In the genomic region with DNA sequence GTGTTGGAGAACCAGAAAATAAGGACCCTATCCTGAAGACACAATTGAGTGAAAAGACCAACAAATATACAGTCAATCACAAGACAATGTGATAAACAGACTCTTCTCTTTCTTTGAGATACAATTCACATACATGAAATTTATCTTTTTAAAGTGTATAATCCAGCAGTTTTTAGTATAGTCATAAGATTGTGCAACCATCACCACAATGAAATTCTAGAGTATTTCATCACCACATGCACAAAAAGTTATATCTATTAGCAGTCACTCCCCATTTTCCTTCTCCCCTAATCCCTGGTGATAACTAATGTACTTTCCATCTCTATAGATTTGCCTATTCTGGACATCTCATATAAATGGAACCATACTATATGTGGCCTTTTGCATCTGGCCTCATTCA, we compare ENCODE assay signal across 25 cellular contexts. TPM values are rescaled to one million over a fixed set of nuclear protein-coding genes. Genes with fewer than 3 reads are reported as not detected.
A peak's percentile ranks its signal among the peaks of the same experiment; 100 is the strongest.
DNase-seq lines count a peak whose midpoint lies in the region; ATAC-seq, FAIRE-seq and TF ChIP-seq lines count a peak whose summit lies in the region.
"Had no signal": no experiment of that assay in that cellular context is flagged by ENCODE, and none has a peak within 500 bp of the region (broad histone marks: within the 10 kb centered on the region; RNA-seq: fewer than 3 reads in every experiment).

No MANE protein-coding gene starts in this region.

- H3K9me1 ChIP-seq in IMR-90 (ENCODE audit: insufficient read depth, low read length): no peaks in the 10 kb centered on the region
- no peaks in the 10 kb centered on the region for H3K9me1 ChIP-seq in K562 (ENCODE audit: control insufficient read depth, insufficient read depth, low read length)

- no peak overlapping the region for H3K23ac ChIP-seq in IMR-90 (ENCODE audit: low read depth, low read length)

- H3K27ac Mint-ChIP-seq in CD14-positive monocyte: peak overlapping the region in 3 of 7 donors; percentile 23 to 41 (median 27)
- H3K27ac Mint-ChIP-seq: CD8-positive, alpha-beta T cell had no signal

- H3K27me3 ChIP-seq in IMR-90 (ENCODE audit: control insufficient read depth, insufficient read depth, low read length): peaks cover 4% of the 10 kb centered on the region
- no peaks in the 10 kb centered on the region for H3K27me3 ChIP-seq in K562 (ENCODE audit: control insufficient read depth in 2 of 2, insufficient read depth in 2 of 2, low read length in 2 of 2)
- H3K27me3 ChIP-seq: BLaER1 treated with 17β-estradiol and CSF1 and Interleukin-3, amounts not matched to agents 10 nM and 100 nM had no signal

- H3K9ac ChIP-seq in IMR-90 (ENCODE audit: low read depth, low read length) (no peak overlapping the region), K562 (ENCODE audit: insufficient read depth in 1 of 2, low read depth in 2 of 2, low read length in 2 of 2) (no peak overlapping the region)
- H3K9ac ChIP-seq: BLaER1 treated with 17β-estradiol and CSF1 and Interleukin-3, amounts not matched to agents 10 nM and 100 nM had no signal

- H4K8ac ChIP-seq in IMR-90 (ENCODE audit: low read depth in 2 of 2, low read length in 2 of 2): no peak overlapping the region

- no peaks in the 10 kb centered on the region for H3K4me1 ChIP-seq in IMR-90 (ENCODE audit: control insufficient read depth, insufficient read depth, low read length)
- no peaks in the 10 kb centered on the region for H3K4me1 ChIP-seq in K562 (replicated peaks in 1 of 2; ENCODE audit: control insufficient read depth in 2 of 2, insufficient read depth in 2 of 2, low read length in 2 of 2)

- BruUV-seq in IMR-90 (replicated peaks; lab: Mats Ljungman, UMichigan) (no TSS peak), K562 (replicated peaks; lab: Mats Ljungman, UMichigan) (no TSS peak)

- ATAC-seq in IMR-90 (ENCODE audit: low read depth) (no peak), K562 (no peak), GM19455 (IDR thresholded peaks at IDR 0.05; ENCODE audit: unreplicated experiment) (no peak)
- ATAC-seq: CD8-positive, alpha-beta T cell; HCT116 had no signal

- H2BK120ac ChIP-seq in IMR-90 (ENCODE audit: low read depth, low read length): no peak overlapping the region

- no peaks in the 10 kb centered on the region for H3K79me1 ChIP-seq in IMR-90 (ENCODE audit: low read depth in 1 of 2, low read length in 2 of 2)

- CTCF ChIA-PET in IMR-90 (lab: Yijun Ruan, JAX) (no interaction called here), K562 (lab: Yijun Ruan, JAX; ENCODE audit: low intra/inter-chr PET ratio) (no interaction called here)

- H3K9me3 Mint-ChIP-seq in CD14-positive monocyte: no peaks in the 10 kb centered on the region
- H3K9me3 Mint-ChIP-seq: CD8-positive, alpha-beta T cell had no signal

- intact Hi-C loops in IMR-90 (cut with micrococcal nuclease) (no loop called here), K562 (cut with micrococcal nuclease) (no loop called here), CD14-positive monocyte (cut with micrococcal nuclease) (no loop called here)

- no peak for TF ChIP-seq EP300 in K562 (IDR thresholded peaks at IDR 0.05; ENCODE audit: low read length)

- H3K4me3 ChIP-seq in IMR-90 (ENCODE audit: insufficient read depth, low read depth, low read length) (no peak overlapping the region), K562 (no peak overlapping the region), fibroblast of pulmonary artery (replicated peaks; ENCODE audit: low read depth, low read length) (no peak overlapping the region)
- H3K4me3 ChIP-seq: BLaER1 treated with 17β-estradiol and CSF1 and Interleukin-3, amounts not matched to agents 10 nM and 100 nM had no signal

- H3K18ac ChIP-seq in IMR-90 (ENCODE audit: low read depth, low read length): no peak overlapping the region

- H3K4me1 Mint-ChIP-seq in CD14-positive monocyte: peaks cover 25% of the 10 kb centered on the region

- H2AFZ ChIP-seq in IMR-90 (replicated peaks; ENCODE audit: low read length, poor library complexity) (no peak overlapping the region), K562 (ENCODE audit: low read depth, low read length) (no peak overlapping the region)

- TF ChIP-seq RAD21 in IMR-90 (IDR thresholded peaks at IDR 0.05; ENCODE audit: low read length) (no peak), K562 (CRISPR knock-in tag; conservative IDR thresholded peaks at IDR 0.05 in 1 of 2, IDR thresholded peaks at IDR 0.05 in 1 of 2) (no peak)

- peak; percentile 9 to 23 for DNase-seq in AML-193 (lab: John Stamatoyannopoulos, UW)
- no peak for DNase-seq in IMR-90
- no peak for DNase-seq in K562 (ENCODE audit: extremely low read depth in 1 of 4, low spot score in 3 of 4)
- peak; percentile 42 for DNase-seq in fibroblast of pulmonary artery (ENCODE audit: low read depth)
- DNase-seq in iPS-NIHi11 (ENCODE audit: low spot score): no peak
- no peak for DNase-seq in CD14-positive monocyte (ENCODE audit: low spot score)
- DNase-seq: Calu3; CD8-positive, alpha-beta T cell; DMS153; Kasumi-1; MM.1S; NCI-H1105 treated with DMSO at 0.1 percent for 48 hours; NCI-H1694 treated with DMSO at 0.1 percent for 48 hours; NCI-H2081 treated with DMSO at 0.1 percent for 48 hours; NCI-H2171 treated with DMSO at 0.1 percent for 48 hours; NCI-H524 treated with DMSO at 0.1 percent for 48 hours; NCI-H82; Right ventricle myocardium superior had no signal

- no peaks in the 10 kb centered on the region for H3K36me3 Mint-ChIP-seq in CD14-positive monocyte
- H3K36me3 Mint-ChIP-seq: CD8-positive, alpha-beta T cell had no signal

- dilution Hi-C loops in IMR-90 (cut with HindIII; ENCODE audit: low sequenced_read_pairs, unreplicated experiment): no loop called here

- no peak for TF ChIP-seq CTCF in IMR-90 (conservative IDR thresholded peaks at IDR 0.05; ENCODE audit: low read depth, low read length)
- TF ChIP-seq CTCF in K562 (IDR thresholded peaks at IDR 0.05 in 2 of 3, conservative IDR thresholded peaks at IDR 0.05 in 1 of 3; ENCODE audit: insufficient read depth in 2 of 3, low read depth in 1 of 3, low read length in 3 of 3): no peak
- TF ChIP-seq CTCF in fibroblast of pulmonary artery (IDR thresholded peaks at IDR 0.05; ENCODE audit: low read length, missing control alignments): no peak
- no peak for TF ChIP-seq CTCF in CD14-positive monocyte (IDR thresholded peaks at IDR 0.05)

- H3K36me3 ChIP-seq in IMR-90 (ENCODE audit: control insufficient read depth, insufficient read depth, low read length): no peaks in the 10 kb centered on the region
- H3K36me3 ChIP-seq in K562 (ENCODE audit: control insufficient read depth, insufficient read depth, low read length): no peaks in the 10 kb centered on the region
- H3K36me3 ChIP-seq: BLaER1 treated with 17β-estradiol and CSF1 and Interleukin-3, amounts not matched to agents 10 nM and 100 nM had no signal

- in situ Hi-C loops in IMR-90 (cut with MboI; ENCODE audit: low sequenced_read_pairs): no loop called here
- in situ Hi-C loops in K562 (cut with MboI): no loop called here

- H2BK15ac ChIP-seq in IMR-90 (ENCODE audit: low read depth, low read length): no peak overlapping the region

- no peak for FAIRE-seq in K562 (lab: Jason Lieb, UNC)
- FAIRE-seq: G401.6, GM12892, GM18507, H1 had no signal

- H3K9me3 ChIP-seq in IMR-90 (ENCODE audit: control insufficient read depth, insufficient read depth, low read length): no peaks in the 10 kb centered on the region
- H3K9me3 ChIP-seq in K562 (replicated peaks; ENCODE audit: control insufficient read depth, insufficient read depth, low read depth, low read length): no peaks in the 10 kb centered on the region
- H3K9me3 ChIP-seq: BLaER1 treated with 17β-estradiol and CSF1 and Interleukin-3, amounts not matched to agents 10 nM and 100 nM had no signal

- no peak overlapping the region for H2BK20ac ChIP-seq in IMR-90 (ENCODE audit: low read depth, low read length)

- no peak overlapping the region for H3K4ac ChIP-seq in IMR-90 (ENCODE audit: low read depth, low read length)

- TF ChIP-seq POLR2A in IMR-90 (IDR thresholded peaks at IDR 0.05; ENCODE audit: low read depth, low read length) (no peak), K562 (conservative IDR thresholded peaks at IDR 0.05) (no peak)

- no peaks in the 10 kb centered on the region for H4K20me1 ChIP-seq in IMR-90 (ENCODE audit: insufficient read depth, low read length)
- H4K20me1 ChIP-seq in K562 (replicated peaks; ENCODE audit: control insufficient read depth, insufficient read depth, low read length): no peaks in the 10 kb centered on the region
- H4K20me1 ChIP-seq: BLaER1 treated with 17β-estradiol and CSF1 and Interleukin-3, amounts not matched to agents 10 nM and 100 nM had no signal

- no peak overlapping the region for H2AK5ac ChIP-seq in IMR-90 (ENCODE audit: low read depth, low read length)

- H3K14ac ChIP-seq in IMR-90 (replicated peaks; ENCODE audit: low read depth, low read length): no peak overlapping the region

- no peak overlapping the region for H3K4me3 Mint-ChIP-seq in CD14-positive monocyte
- H3K4me3 Mint-ChIP-seq: CD8-positive, alpha-beta T cell had no signal

- H3K4me2 ChIP-seq in IMR-90 (ENCODE audit: low read depth, low read length) (no peak overlapping the region), K562 (ENCODE audit: insufficient read depth, low read length) (no peak overlapping the region)
- H3K4me2 ChIP-seq: BLaER1 treated with 17β-estradiol and CSF1 and Interleukin-3, amounts not matched to agents 10 nM and 100 nM had no signal

- no peak overlapping the region for H3K56ac ChIP-seq in IMR-90 (ENCODE audit: extremely low read depth, insufficient read depth, low read length)

- no peak overlapping the region for H4K5ac ChIP-seq in IMR-90 (ENCODE audit: low read depth, low read length)

- no peak overlapping the region for H2AK9ac ChIP-seq in IMR-90 (replicated peaks; ENCODE audit: low read depth, low read length, poor library complexity)

- peaks cover 4 to 6% (median 4%) of the 10 kb centered on the region in 3 donors for H3K27me3 Mint-ChIP-seq in CD14-positive monocyte (ENCODE audit: low read depth in 3 of 3)

- no peak overlapping the region for H2BK5ac ChIP-seq in IMR-90 (ENCODE audit: low read depth, low read length, poor library complexity, severe bottlenecking)

- no peak overlapping the region for H3K27ac ChIP-seq in IMR-90 (ENCODE audit: insufficient read depth, low read length)
- no peak overlapping the region for H3K27ac ChIP-seq in K562 (ENCODE audit: extremely low read depth, low read depth, low read length)
- H3K27ac ChIP-seq: BLaER1 treated with 17β-estradiol and CSF1 and Interleukin-3, amounts not matched to agents 10 nM and 100 nM had no signal

- H3K79me2 ChIP-seq in K562 (ENCODE audit: control insufficient read depth, insufficient read depth, low read length): no peaks in the 10 kb centered on the region

- H4K91ac ChIP-seq in IMR-90 (ENCODE audit: insufficient read depth, low read depth, low read length): no peak overlapping the region

- POLR2A ChIA-PET in IMR-90 (lab: Charles Lee; ENCODE audit: unreplicated experiment) (no interaction called here), K562 (lab: Yijun Ruan, JAX) (no interaction called here)

RNA-seq across cellular contexts. Expression of a gene that starts 8.2 kb away (rescaled TPM):
- total RNA-seq in IMR-90 (2012; rRNA removed) (under 0.01 and 0.18 TPM in 2 replicates), K562 (2014; rRNA removed) (4.4 and 4.5 TPM in 2 replicates), K562 (2014; rRNA removed; fragmentation: Illumina TruSeq; extraction: Trizol) (7.1 and 7.2 TPM in 2 replicates), K562 (2015; rRNA removed; fragmentation: Illumina TruSeq; extraction: Trizol) (6.5 and 7.2 TPM in 2 replicates), K562 (2021) (6.2 and 7.1 TPM in 2 replicates)
- polyA plus RNA-seq in IMR-90 (2012; rRNA removed) (0.17 and 0.32 TPM in 2 replicates), K562 (2011; rRNA removed) (10.9 and 13.3 TPM in 2 replicates), K562 (2014; fragmentation: Illumina TruSeq; extraction: Trizol) (7.7 and 8.4 TPM in 2 replicates), K562 (2014; fragmentation: Nextera tagmentation; extraction: Ambion mirVana) (1 to 10 TPM; 2.0 to 2.8 TPM), K562 (2014; rRNA removed) (5.1 and 6.7 TPM in 2 replicates), CD14-positive monocyte (under 1 TPM in 1 of 2 donors, not detected in 1; 0.15 TPM)
- polyA plus RNA-seq in IMR-90 (2012; cell fraction: cytosol; rRNA removed): 0.05 TPM in 2 replicates
- 0.13 and 0.28 TPM in 2 replicates for polyA plus RNA-seq in IMR-90 (2012; cell fraction: nucleus; rRNA removed; ENCODE audit: low replicate concordance)
- 34.5 and 47.6 TPM in 2 replicates for total RNA-seq in K562 (2011; cell fraction: chromatin; rRNA removed; ENCODE audit: low replicate concordance)
- 16.0 and 16.1 TPM in 2 replicates for total RNA-seq in K562 (2011; cell fraction: nucleolus; rRNA removed)
- total RNA-seq in K562 (2011; cell fraction: nucleoplasm; rRNA removed): 36.1 and 59.8 TPM in 2 replicates
- 6.2 and 8.7 TPM in 2 replicates for polyA plus RNA-seq in K562 (2011; cell fraction: cytosol; rRNA removed)
- 12.8 and 13.8 TPM in 2 replicates for polyA plus RNA-seq in K562 (2011; cell fraction: nucleus; rRNA removed)
- 5.5 and 7.0 TPM in 2 replicates for polyA plus RNA-seq in K562 (2012)
- polyA minus RNA-seq in K562 (2011; rRNA and poly(A)+ RNA removed): 19.0 and 21.4 TPM in 2 replicates
- 8.4 and 8.6 TPM in 2 replicates for polyA minus RNA-seq in K562 (2011; cell fraction: cytosol; rRNA and poly(A)+ RNA removed)
- 10.8 and 16.0 TPM in 2 replicates for polyA minus RNA-seq in K562 (2011; cell fraction: nucleus; rRNA and poly(A)+ RNA removed)

Comparison
In these comparisons a context has a peak if more than half of its experiments do, and no peak if none do; other contexts are left out.
1. DNase-seq: peak in AML-193 (2 of 2) and fibroblast of pulmonary artery (single experiment); none in IMR-90 (single experiment), K562 (0 of 4), iPS-NIHi11 (single experiment) and CD14-positive monocyte (single experiment).